In genomic region chr4:146649232-146649631, GRCh38 we compare ENCODE assay signal across 24 cellular contexts. TPM values are rescaled to one million over a fixed set of nuclear protein-coding genes. Genes with fewer than 3 reads are reported as not detected.
DNase-seq lines count a peak whose midpoint lies in the region; ATAC-seq and TF ChIP-seq lines count a peak whose summit lies in the region.
"Had no signal": no experiment of that assay in that cellular context is flagged by ENCODE, and none has a peak within 500 bp of the region (broad histone marks: within the 10 kb centered on the region; RNA-seq: fewer than 3 reads in every experiment).

No MANE protein-coding gene starts in this region.

- H3K9me3 ChIP-seq in gastroesophageal sphincter: no peaks in the 10 kb centered on the region
- H3K9me3 ChIP-seq: A549, BE2C had no signal

- peaks cover 99% of the 10 kb centered on the region for H3K27me3 ChIP-seq in gastroesophageal sphincter
- H3K27me3 ChIP-seq: BLaER1 treated with 17β-estradiol and CSF1 and Interleukin-3, amounts not matched to agents 10 nM and 100 nM had no signal

- 13 to 43% methylated on average over 1 to 3 of the region's 3 CpGs for WGBS in gastroesophageal sphincter (ENCODE audit: low coverage in 1 of 2), 2 donors

- no peak overlapping the region for H3K4me3 ChIP-seq in gastroesophageal sphincter
- H3K4me3 ChIP-seq: A549; BLaER1 treated with 17β-estradiol and CSF1 and Interleukin-3, amounts not matched to agents 10 nM and 100 nM; GM12878 had no signal

- H3K4me3 Mint-ChIP-seq in WTC11 (peak overlapping the region; percentile 68), glutamatergic neuron (ENCODE audit: unreplicated experiment) (peak overlapping the region; percentile 86), nephron progenitor cell (peak overlapping the region; percentile 41)
- H3K4me3 Mint-ChIP-seq: CD4-positive, alpha-beta T cell had no signal

- CTCF ChIA-PET in WTC11 (lab: Charles Lee): no interaction called here

- no peak for TF ChIP-seq POLR2A in gastroesophageal sphincter (IDR thresholded peaks at IDR 0.05)

- no peak for ATAC-seq in WTC11
- no peak for ATAC-seq in GM21360 (IDR thresholded peaks at IDR 0.05; ENCODE audit: unreplicated experiment)
- no peak for ATAC-seq in gastroesophageal sphincter
- ATAC-seq: A549, GM12878 had no signal

- TF ChIP-seq CTCF in WTC11 (IDR thresholded peaks at IDR 0.05) (no peak), glutamatergic neuron (IDR thresholded peaks at IDR 0.05; ENCODE audit: partially characterized antibody, unreplicated experiment) (no peak), nephron progenitor cell (IDR thresholded peaks at IDR 0.05) (no peak), gastroesophageal sphincter (IDR thresholded peaks at IDR 0.05) (no peak)

- POLR2A ChIA-PET in WTC11 (lab: Charles Lee): no interaction called here

- DNase-seq in WTC11 (ENCODE audit: low spot score): no peak
- DNase-seq in glutamatergic neuron: no peak
- no peak for DNase-seq in nephron progenitor cell
- DNase-seq in NCI-H2107 treated with DMSO at 0.1 percent for 48 hours (lab: John Stamatoyannopoulos, UW; ENCODE audit: unreplicated experiment): no peak
- no peak for DNase-seq in hypothalamus (lab: John Stamatoyannopoulos, UW)
- DNase-seq: 8988T; ACHN; AML-193; BE2C; CD4-positive, alpha-beta T cell; CD8-positive, alpha-beta memory T cell; DMS 273 treated with DMSO at 0.1 percent for 48 hours; DMS79; EL; GDM1; GOT3; HCEC 1CT had no signal

- H3K27ac Mint-ChIP-seq in WTC11 (no peak overlapping the region), glutamatergic neuron (ENCODE audit: unreplicated experiment) (no peak overlapping the region), nephron progenitor cell (no peak overlapping the region)
- H3K27ac Mint-ChIP-seq: CD14-positive monocyte; CD4-positive, alpha-beta T cell; CD8-positive, alpha-beta memory T cell had no signal

- no peaks in the 10 kb centered on the region for H3K9me3 Mint-ChIP-seq in WTC11
- H3K9me3 Mint-ChIP-seq in glutamatergic neuron (ENCODE audit: unreplicated experiment): peaks cover 14% of the 10 kb centered on the region
- H3K9me3 Mint-ChIP-seq in nephron progenitor cell: no peaks in the 10 kb centered on the region
- H3K9me3 Mint-ChIP-seq: CD4-positive, alpha-beta T cell had no signal

- peaks cover 35% of the 10 kb centered on the region for H3K4me1 Mint-ChIP-seq in WTC11
- H3K4me1 Mint-ChIP-seq in glutamatergic neuron (ENCODE audit: low read depth, unreplicated experiment): peaks cover 39% of the 10 kb centered on the region
- peaks cover 11% of the 10 kb centered on the region for H3K4me1 Mint-ChIP-seq in nephron progenitor cell

- no peak for TF ChIP-seq EP300 in gastroesophageal sphincter (IDR thresholded peaks at IDR 0.05)

- no peak overlapping the region for H3K27ac ChIP-seq in gastroesophageal sphincter
- H3K27ac ChIP-seq: A549; BLaER1 treated with 17β-estradiol and CSF1 and Interleukin-3, amounts not matched to agents 10 nM and 100 nM had no signal

- peaks cover 100% of the 10 kb centered on the region for H3K27me3 Mint-ChIP-seq in WTC11 (ENCODE audit: low read depth)
- H3K27me3 Mint-ChIP-seq in glutamatergic neuron (ENCODE audit: unreplicated experiment): peaks cover 28% of the 10 kb centered on the region
- H3K27me3 Mint-ChIP-seq in nephron progenitor cell (ENCODE audit: low read depth, poor library complexity): peaks cover 100% of the 10 kb centered on the region

- H3K36me3 Mint-ChIP-seq in WTC11: no peaks in the 10 kb centered on the region
- no peaks in the 10 kb centered on the region for H3K36me3 Mint-ChIP-seq in glutamatergic neuron (ENCODE audit: unreplicated experiment)
- H3K36me3 Mint-ChIP-seq in nephron progenitor cell (ENCODE audit: low read depth): no peaks in the 10 kb centered on the region
- H3K36me3 Mint-ChIP-seq: CD14-positive monocyte; CD8-positive, alpha-beta memory T cell had no signal

- peaks cover 0 to 17% (median 0%) of the 10 kb centered on the region in 3 donors for H3K4me1 ChIP-seq in gastroesophageal sphincter
- H3K4me1 ChIP-seq: A549; BE2C; BLaER1 treated with 17β-estradiol and CSF1 and Interleukin-3, amounts not matched to agents 10 nM and 100 nM had no signal

- H3K36me3 ChIP-seq in gastroesophageal sphincter: no peaks in the 10 kb centered on the region
- H3K36me3 ChIP-seq: BE2C; BLaER1 treated with 17β-estradiol and CSF1 and Interleukin-3, amounts not matched to agents 10 nM and 100 nM had no signal

TF ChIP-seq in WTC11, 78 proteins besides CTCF, POLR2A, EP300 and RAD21 (continues in another document):
- TF ChIP-seq SOX15 (CRISPR knock-in tag; IDR thresholded peaks at IDR 0.05) (no peak), CDX4 (CRISPR knock-in tag; IDR thresholded peaks at IDR 0.05; ENCODE audit: borderline replicate concordance) (no peak), NR1H2 (CRISPR knock-in tag; IDR thresholded peaks at IDR 0.05) (no peak), NR2C2 (CRISPR knock-in tag; IDR thresholded peaks at IDR 0.05) (no peak), FOXK1 (CRISPR knock-in tag; IDR thresholded peaks at IDR 0.05) (no peak), FOXP1 (CRISPR knock-in tag; IDR thresholded peaks at IDR 0.05; ENCODE audit: borderline replicate concordance) (no peak), ARID4B (CRISPR knock-in tag; IDR thresholded peaks at IDR 0.05; ENCODE audit: borderline replicate concordance) (no peak), MYBL2 (CRISPR knock-in tag; IDR thresholded peaks at IDR 0.05) (no peak), ZBTB43 (CRISPR knock-in tag; IDR thresholded peaks at IDR 0.05) (no peak), AR (CRISPR knock-in tag; IDR thresholded peaks at IDR 0.05) (no peak)

RNA-seq across cellular contexts. Expression of gene POU4F2, which starts 10.5 kb away (rescaled TPM):
- total RNA-seq in WTC11 (2021) (not detected in 3 replicates), glutamatergic neuron (ENCODE audit: unreplicated experiment) (1.8 TPM), gastroesophageal sphincter (not detected)
- total RNA-seq: CD4-positive, alpha-beta T cell; CD8-positive, alpha-beta memory T cell; GM12878; H7 had no signal
